Comparison of ENCODE assay signal across 17 cellular contexts in the genomic region with DNA sequence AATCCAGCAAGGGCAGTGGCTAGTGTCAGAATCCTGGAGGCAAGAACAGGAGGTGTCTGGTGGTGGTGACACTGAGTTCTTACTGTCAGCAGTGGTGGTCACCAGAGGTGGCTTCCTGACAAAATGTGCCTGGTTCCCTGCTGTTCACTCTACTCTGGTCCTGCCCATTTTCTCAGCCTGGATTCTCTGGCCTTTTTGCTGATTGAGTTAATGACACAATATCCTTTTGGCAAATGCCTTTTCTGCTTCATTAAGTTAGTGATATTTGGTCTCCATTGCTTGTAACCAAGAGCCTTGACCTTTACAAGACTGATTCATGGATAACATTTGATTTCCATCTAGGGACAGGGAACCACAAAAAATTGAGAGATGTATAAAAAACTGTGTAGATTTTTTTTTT.
"Had no signal": no experiment of that assay in that cellular context is flagged by ENCODE, and none has a peak within 500 bp of the region (broad histone marks: within the 10 kb centered on the region; RNA-seq: fewer than 3 reads in every experiment).

No MANE protein-coding gene starts in this region.

- ATAC-seq: body of pancreas; effector memory CD8-positive, alpha-beta T cell; psoas muscle; upper lobe of right lung had no signal

- H3K9me3 ChIP-seq: body of pancreas, psoas muscle, suprapubic skin, upper lobe of right lung had no signal

- DNase-seq: activated CD4-positive, alpha-beta T cell treated with anti-CD3 and anti-CD28 coated beads, Interleukin-2, amount 50 U/mL, for 4 hours; activated CD4-positive, CD25-positive, alpha-beta regulatory T cell treated with anti-CD3 and anti-CD28 coated beads, Interleukin-2, amount 50 U/mL, for 72 hours; activated effector memory CD4-positive, alpha-beta T cell treated with anti-CD3 and anti-CD28 coated beads, Interleukin-2, amount 50 U/mL, for 16 hours; activated naive CD8-positive, alpha-beta T cell treated with anti-CD3 and anti-CD28 coated beads, Interleukin-2, amount 10 ng/mL, durations not matched to agents 7 days and 5 days; activated T-cell treated with anti-CD3 and anti-CD28 coated beads, Interleukin-2, amount 50 U/mL, for 24 hours; body of pancreas; cortex of kidney; effector memory CD8-positive, alpha-beta T cell; glutamatergic neuron; immature natural killer cell; left lung; psoas muscle; stimulated activated CD4-positive, alpha-beta T cell treated with anti-CD3 and anti-CD28 coated beads, Interleukin-12 subunit alpha, Interleukin-12 subunit beta, amount 100 ng/mL, for 4 hours; stimulated activated naive CD4-positive, alpha-beta T cell; T-helper 9 cell; upper lobe of right lung had no signal

- H3K4me3 ChIP-seq: body of pancreas, left lung, psoas muscle, suprapubic skin, upper lobe of right lung had no signal

- H3K4me1 ChIP-seq: left lung, suprapubic skin, upper lobe of right lung had no signal

- H3K27me3 ChIP-seq: body of pancreas, left lung, suprapubic skin, upper lobe of right lung had no signal

- H3K27ac ChIP-seq: left lung, psoas muscle, suprapubic skin, upper lobe of right lung had no signal

- H3K36me3 ChIP-seq: left lung, suprapubic skin, upper lobe of right lung had no signal
